Comparison of ENCODE assay signal across 17 cellular contexts in genomic region chr13:27638521-27638920, GRCh38. TPM values are rescaled to one million over a fixed set of nuclear protein-coding genes. Genes with fewer than 3 reads are reported as not detected.
DNase-seq lines count a peak whose midpoint lies in the region; ATAC-seq, FAIRE-seq and TF ChIP-seq lines count a peak whose summit lies in the region.
"Had no signal": no experiment of that assay in that cellular context is flagged by ENCODE, and none has a peak within 500 bp of the region (broad histone marks: within the 10 kb centered on the region; RNA-seq: fewer than 3 reads in every experiment).

No MANE protein-coding gene starts in this region.

- H4K20me1 ChIP-seq in GM23248 (ENCODE audit: insufficient read depth) (peaks cover 2% of the 10 kb centered on the region; the same call in 1 of the 2 replicates), astrocyte (ENCODE audit: insufficient read depth, low read length) (peaks cover 47% of the 10 kb centered on the region)

- H3F3A ChIP-seq in GM23248 (ENCODE audit: insufficient read depth): peaks cover 21% of the 10 kb centered on the region; the same call in 1 of the 2 replicates

- peak overlapping the region; percentile 12 for H3K27ac Mint-ChIP-seq in astrocyte (ENCODE audit: unreplicated experiment)

- H3K9ac ChIP-seq in GM23248 (no peak overlapping the region), astrocyte (ENCODE audit: low read length) (no peak overlapping the region)

- H3K27me3 Mint-ChIP-seq in astrocyte (ENCODE audit: low read depth, unreplicated experiment): no peaks in the 10 kb centered on the region

- ATAC-seq in sciatic nerve: peak; percentile 50
- ATAC-seq in GM21825 (IDR thresholded peaks at IDR 0.05; ENCODE audit: unreplicated experiment): no peak
- ATAC-seq in HG03139 (IDR thresholded peaks at IDR 0.05; ENCODE audit: unreplicated experiment): no peak
- ATAC-seq in GM19035 (IDR thresholded peaks at IDR 0.05; ENCODE audit: unreplicated experiment): no peak

- H3K4me2 ChIP-seq in GM23248 (ENCODE audit: unreplicated experiment) (peak overlapping the region; percentile 4), astrocyte (ENCODE audit: low read length) (no peak overlapping the region)

- H3K4me3 ChIP-seq in GM23248: no peak overlapping the region
- H3K4me3 ChIP-seq in astrocyte (ENCODE audit: insufficient read depth, low read depth, low read length): no peak overlapping the region
- no peak overlapping the region for H3K4me3 ChIP-seq in fibroblast of the aortic adventitia (ENCODE audit: low read depth, low read length)
- H3K4me3 ChIP-seq: SJSA1 had no signal

- H3K4me3 Mint-ChIP-seq in astrocyte (ENCODE audit: unreplicated experiment): no peak overlapping the region

- H3K27ac ChIP-seq in GM23248 (peak overlapping the region; percentile 17; the same call in 1 of the 2 replicates), astrocyte (ENCODE audit: low read depth, low read length) (no peak overlapping the region)
- H3K27ac ChIP-seq: C4-2B, SJSA1 had no signal

- H3K9me2 ChIP-seq in GM23248 (ENCODE audit: insufficient read depth): no peaks in the 10 kb centered on the region

- peaks cover 2% of the 10 kb centered on the region for H3K36me3 Mint-ChIP-seq in astrocyte (ENCODE audit: low read depth, unreplicated experiment)

- H3K4me1 ChIP-seq in GM23248 (ENCODE audit: insufficient read depth): peaks cover 19% of the 10 kb centered on the region
- no peaks in the 10 kb centered on the region for H3K4me1 ChIP-seq in astrocyte (ENCODE audit: insufficient read depth, low read length)
- H3K4me1 ChIP-seq: SJSA1 had no signal

- no peak for TF ChIP-seq CTCF in astrocyte (IDR thresholded peaks at IDR 0.05; ENCODE audit: insufficient read depth, low read depth, low read length)
- TF ChIP-seq CTCF in fibroblast of the aortic adventitia (IDR thresholded peaks at IDR 0.05; ENCODE audit: insufficient read depth, low read length): no peak

- in situ Hi-C loops in GM23248 (cut with MboI): no loop called here

- no peaks in the 10 kb centered on the region for H3K36me3 ChIP-seq in GM23248 (ENCODE audit: low read depth)
- no peaks in the 10 kb centered on the region for H3K36me3 ChIP-seq in astrocyte (ENCODE audit: insufficient read depth, low read length)
- H3K36me3 ChIP-seq: SJSA1 had no signal

- no peaks in the 10 kb centered on the region for H3K9me3 Mint-ChIP-seq in astrocyte (ENCODE audit: unreplicated experiment)

- no peak for FAIRE-seq in astrocyte (lab: Jason Lieb, UNC)
- FAIRE-seq: G401.6, GM18507 had no signal

- H3K79me2 ChIP-seq in GM23248 (ENCODE audit: insufficient read depth) (peaks cover 95% of the 10 kb centered on the region), astrocyte (ENCODE audit: insufficient read depth, low read length) (peaks cover 44% of the 10 kb centered on the region)

- DNase-seq in GM23248 (peak; percentile 48), astrocyte (ENCODE audit: low read depth) (peak; percentile 32), fibroblast of the aortic adventitia (ENCODE audit: low read depth) (peak; percentile 55), sciatic nerve (ENCODE audit: low spot score) (no peak), amniotic stem cell (lab: John Stamatoyannopoulos, UW) (no peak)
- DNase-seq: effector memory CD4-positive, alpha-beta T cell; NCI-H187 treated with DMSO at 0.1 percent for 48 hours; NK-92 treated with Interleukin-12 subunit alpha and Interleukin-12 subunit beta, amount 100 ng/mL, for 24 hours; stimulated activated CD4-positive, alpha-beta T cell treated with anti-CD3 and anti-CD28 coated beads, Interleukin-4, amount 100 ng/mL, for 4 hours; stimulated activated naive CD4-positive, alpha-beta T cell treated with Interleukin-2 at 50 U/mL for 16 hours had no signal

- peaks cover 30% of the 10 kb centered on the region for H3K4me1 Mint-ChIP-seq in astrocyte (ENCODE audit: low read depth, unreplicated experiment)

- H3K9me3 ChIP-seq in GM23248 (ENCODE audit: low read depth): no peaks in the 10 kb centered on the region
- no peaks in the 10 kb centered on the region for H3K9me3 ChIP-seq in astrocyte (ENCODE audit: insufficient read depth, low read depth, low read length)
- H3K9me3 ChIP-seq: SJSA1 had no signal

- WGBS in GM23248 (ENCODE audit: low coverage in 1 of 2, low lambda C conversion rate in 2 of 2, missing lambda C conversion rate in 2 of 2), 2 experiments: 6 to 7% methylated on average over 2 of the region's 2 CpGs

- no peaks in the 10 kb centered on the region for H3K27me3 ChIP-seq in GM23248 (replicated peaks; ENCODE audit: insufficient read depth)
- H3K27me3 ChIP-seq in astrocyte (ENCODE audit: insufficient read depth, low read length): no peaks in the 10 kb centered on the region
- H3K27me3 ChIP-seq: SJSA1 had no signal

- intact Hi-C loops in sciatic nerve (cut with DNase I): no loop called here

- no peak overlapping the region for H2AFZ ChIP-seq in GM23248
- no peak overlapping the region for H2AFZ ChIP-seq in astrocyte (ENCODE audit: low read depth, low read length)

RNA-seq across cellular contexts. Expression of gene POLR1D, which starts 16.8 kb away (rescaled TPM):
- total RNA-seq in GM23248 (2014; rRNA removed; shearing (Covaris generic)): 51.1 and 53.0 TPM in 2 replicates
- polyA plus RNA-seq in GM23248 (2016; fragmentation: Nextera tagmentation; extraction: Ambion mirVana): 60.2 and 66.8 TPM in 2 replicates
- total RNA-seq in astrocyte (106 and 118 TPM in 2 replicates), fibroblast of the aortic adventitia (ENCODE audit: low replicate concordance) (52.0 and 88.1 TPM in 2 replicates), sciatic nerve (84.7 TPM)

RNA-seq across cellular contexts. Expression of gene LNX2, which starts 18.2 kb away (rescaled TPM):
- total RNA-seq in GM23248 (2014; rRNA removed; shearing (Covaris generic)): 2.6 and 3.3 TPM in 2 replicates
- polyA plus RNA-seq in GM23248 (2016; fragmentation: Nextera tagmentation; extraction: Ambion mirVana): 2.0 and 2.1 TPM in 2 replicates
- 7.7 and 8.7 TPM in 2 replicates for total RNA-seq in astrocyte
- total RNA-seq in fibroblast of the aortic adventitia (ENCODE audit: low replicate concordance): 6.1 TPM in 2 replicates
- 10.1 TPM for total RNA-seq in sciatic nerve

Comparison
In these comparisons a context has a peak if more than half of its experiments do, and no peak if none do; other contexts are left out.
1. DNase-seq: peak in GM23248 (single experiment), astrocyte (single experiment) and fibroblast of the aortic adventitia (single experiment); none in sciatic nerve (single experiment) and amniotic stem cell (single experiment).